In the genomic region with DNA sequence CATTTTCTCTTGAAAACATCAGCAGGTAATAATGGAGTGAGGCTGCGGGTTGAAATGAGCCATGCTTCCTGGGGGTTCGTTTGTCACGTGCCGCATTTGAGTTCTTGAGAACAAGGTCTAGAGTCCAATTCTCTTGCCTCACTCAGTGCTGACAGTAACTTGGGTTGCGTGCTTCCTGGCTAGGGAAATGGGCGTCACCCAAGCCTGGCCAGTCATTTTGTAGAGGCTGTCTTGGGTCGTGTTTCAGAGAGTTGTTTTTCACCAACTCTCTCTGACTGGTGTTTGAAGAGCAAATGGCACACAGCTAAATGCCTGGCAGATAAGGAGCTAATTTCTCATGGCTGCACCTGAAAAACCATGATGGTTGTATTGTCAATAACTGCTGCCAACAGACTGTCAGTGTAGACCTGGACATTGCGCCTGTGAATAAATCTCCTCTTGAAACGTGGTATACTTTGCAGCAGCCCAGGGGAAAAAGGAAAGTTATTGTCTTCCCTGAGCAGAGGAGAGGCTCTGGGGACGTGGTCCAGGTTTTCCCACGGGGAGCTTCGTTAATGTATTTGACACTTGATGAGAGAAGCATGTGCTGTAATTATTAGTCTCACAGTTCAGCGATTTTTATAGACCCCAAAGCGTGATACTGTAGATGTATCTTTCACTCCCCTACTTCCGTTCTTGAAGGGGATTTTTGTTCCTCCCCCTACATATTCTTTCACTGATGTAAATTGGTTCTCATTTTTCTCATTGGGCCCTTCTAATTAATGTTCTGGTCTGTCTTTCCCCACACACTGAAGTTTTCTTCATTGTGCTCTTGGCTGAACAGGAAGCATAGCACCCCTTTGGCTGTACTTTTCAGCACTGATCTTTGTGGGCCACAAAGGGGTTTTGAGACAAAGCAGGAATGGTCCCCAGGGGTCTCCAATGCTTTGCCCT, we compare ENCODE assay signal across 10 cellular contexts.
DNase-seq lines count a peak whose midpoint lies in the region; ATAC-seq and TF ChIP-seq lines count a peak whose summit lies in the region.
"Had no signal": no experiment of that assay in that cellular context is flagged by ENCODE, and none has a peak within 500 bp of the region (broad histone marks: within the 10 kb centered on the region; RNA-seq: fewer than 3 reads in every experiment).

No MANE protein-coding gene starts in this region.

- H3K27me3 Mint-ChIP-seq in nephron progenitor cell (ENCODE audit: low read depth, poor library complexity), result peaks cover 4% of the 10 kb centered on the region

- TF ChIP-seq EP300 in tibial nerve (IDR thresholded peaks at IDR 0.05), result no peak

- H3K36me3 Mint-ChIP-seq in nephron progenitor cell (ENCODE audit: low read depth), result no peaks in the 10 kb centered on the region

- H3K4me3 Mint-ChIP-seq in nephron progenitor cell, result peak overlapping the region; percentile 53

- no peaks in the 10 kb centered on the region for H3K4me1 ChIP-seq in tibial nerve

- H3K36me3 ChIP-seq in tibial nerve, result no peaks in the 10 kb centered on the region
- H3K36me3 ChIP-seq: neutrophil had no signal

- 48 to 49% methylated on average over 15 of the region's 15 CpGs for WGBS in tibial nerve, 2 donors

- ATAC-seq in HG02885 (IDR thresholded peaks at IDR 0.05; ENCODE audit: poor library complexity, unreplicated experiment), result no peak

- TF ChIP-seq CTCF in fibroblast of pulmonary artery (IDR thresholded peaks at IDR 0.05; ENCODE audit: low read length, missing control alignments), result no peak
- no peak for TF ChIP-seq CTCF in nephron progenitor cell (IDR thresholded peaks at IDR 0.05)
- no peak for TF ChIP-seq CTCF in tibial nerve (IDR thresholded peaks at IDR 0.05)

- H3K27me3 ChIP-seq in tibial nerve, result no peaks in the 10 kb centered on the region
- H3K27me3 ChIP-seq: neutrophil had no signal

- DNase-seq in EH (ENCODE audit: low read depth) (peak; percentile 27), NCI-H1694 treated with DMSO at 0.1 percent for 48 hours (lab: John Stamatoyannopoulos, UW) (peak; percentile 70), fibroblast of pulmonary artery (ENCODE audit: low read depth) (peak; percentile 88), nephron progenitor cell (peak; percentile 28), caudate nucleus (lab: John Stamatoyannopoulos, UW) (no peak), tibial nerve (ENCODE audit: low spot score in 2 of 2) (no peak), SKM-1 treated with dmso at 0.1 percent for 144 hours (lab: John Stamatoyannopoulos, UW; ENCODE audit: unreplicated experiment) (no peak)
- DNase-seq: hypothalamus had no signal

- H3K4me1 Mint-ChIP-seq in nephron progenitor cell, result peaks cover 78% of the 10 kb centered on the region

- no peaks in the 10 kb centered on the region for H3K9me3 ChIP-seq in tibial nerve
- H3K9me3 ChIP-seq: neutrophil had no signal

- no peak for TF ChIP-seq POLR2A in tibial nerve (IDR thresholded peaks at IDR 0.05)

- H3K9me3 Mint-ChIP-seq in nephron progenitor cell, result no peaks in the 10 kb centered on the region

- H3K27ac Mint-ChIP-seq in nephron progenitor cell, result peak overlapping the region; percentile 93

- H3K27ac ChIP-seq in caudate nucleus (ENCODE audit: low read depth, low read length) (no peak overlapping the region), tibial nerve (no peak overlapping the region)
- H3K27ac ChIP-seq: neutrophil had no signal

- H3K4me3 ChIP-seq in fibroblast of pulmonary artery (replicated peaks; ENCODE audit: low read depth, low read length), result peak overlapping the region; percentile 23
- H3K4me3 ChIP-seq in tibial nerve, result no peak overlapping the region

Comparison
In these comparisons a context has a peak if more than half of its experiments do, and no peak if none do; other contexts are left out.
1. DNase-seq: peak in EH (single experiment), NCI-H1694 treated with DMSO at 0.1 percent for 48 hours (single experiment), fibroblast of pulmonary artery (single experiment) and nephron progenitor cell (single experiment); none in caudate nucleus (0 of 61), tibial nerve (0 of 2) and SKM-1 treated with dmso at 0.1 percent for 144 hours (single experiment).